ENCODE assay signal across 8 cellular contexts in genomic region chr9:111759762-111760639, GRCh38. TPM values are rescaled to one million over a fixed set of nuclear protein-coding genes. Genes with fewer than 3 reads are reported as not detected.
DNase-seq lines count a peak whose midpoint lies in the region; ATAC-seq and TF ChIP-seq lines count a peak whose summit lies in the region.

No MANE protein-coding gene starts in this region.

- no peak overlapping the region for H3K4me3 ChIP-seq in DOHH2 (ENCODE audit: low read length)

- DNase-seq in H4 (ENCODE audit: low spot score) (peak; percentile 84), NCI-H146 (lab: John Stamatoyannopoulos, UW) (peak; percentile 35), SW 1271 (lab: John Stamatoyannopoulos, UW) (peak; percentile 64 to 95), chondrocyte (ENCODE audit: low spot score) (no peak), left lobe of liver (ENCODE audit: low spot score) (no peak), NCI-H187 (lab: John Stamatoyannopoulos, UW) (no peak)
- DNase-seq in stimulated activated CD8-positive, alpha-beta memory T cell treated with anti-CD3 and anti-CD28 coated beads, Interleukin-15, amount 100 ng/mL, for 1 hour (ENCODE audit: low read depth) = peak; percentile 20

- H3K27me3 Mint-ChIP-seq in chondrocyte (ENCODE audit: low read depth) = no peaks in the 10 kb centered on the region

- no peak overlapping the region for H3K27ac ChIP-seq in DOHH2 (ENCODE audit: low read depth, low read length)

- H3K27ac Mint-ChIP-seq in chondrocyte (ENCODE audit: unreplicated experiment) = no peak overlapping the region

- H3K36me3 ChIP-seq in DOHH2 (ENCODE audit: control insufficient read depth, low read length) = no peaks in the 10 kb centered on the region

- H3K27me3 ChIP-seq in DOHH2 (ENCODE audit: control insufficient read depth, low read length) = no peaks in the 10 kb centered on the region

- H3K4me1 Mint-ChIP-seq in chondrocyte (ENCODE audit: low read depth) = peaks cover 18% of the 10 kb centered on the region

- 0 out of 2 replicates have a peak, but pooled peaks cover 3% of the 10 kb centered on the region for H3F3A ChIP-seq in DOHH2 (ENCODE audit: control insufficient read depth, insufficient read depth)

- H4K20me1 ChIP-seq in DOHH2 (ENCODE audit: control insufficient read depth, insufficient read depth, low read depth, low read length) = no peaks in the 10 kb centered on the region

- H3K79me2 ChIP-seq in DOHH2 (ENCODE audit: control insufficient read depth, low read length) = no peaks in the 10 kb centered on the region

- no peaks in the 10 kb centered on the region for H3K9me2 ChIP-seq in DOHH2 (replicated peaks; ENCODE audit: control insufficient read depth, low read length)

- H3K4me1 ChIP-seq in DOHH2 (ENCODE audit: control insufficient read depth, low read length) = no peaks in the 10 kb centered on the region

- H3K4me3 Mint-ChIP-seq in chondrocyte (ENCODE audit: unreplicated experiment) = no peak overlapping the region

- no peaks in the 10 kb centered on the region for H3K9me3 ChIP-seq in DOHH2 (ENCODE audit: control insufficient read depth, insufficient read depth, low read length)

- ATAC-seq in left lobe of liver = peak; percentile 97

- H3K36me3 Mint-ChIP-seq in chondrocyte (ENCODE audit: low read depth) = no peaks in the 10 kb centered on the region

- peak; percentile 63 for TF ChIP-seq CTCF in DOHH2 (IDR thresholded peaks at IDR 0.05; ENCODE audit: low read depth, low read length, poor library complexity, severe bottlenecking)
- TF ChIP-seq CTCF in chondrocyte (IDR thresholded peaks at IDR 0.05) = peak; percentile 93

- H3K4me2 ChIP-seq in DOHH2 (ENCODE audit: low read length) = no peak overlapping the region

- H3K9me3 Mint-ChIP-seq in chondrocyte (ENCODE audit: low read depth) = no peaks in the 10 kb centered on the region

RNA-seq across cellular contexts. Expression of gene SHOC1, which starts 34.7 kb away (rescaled TPM):
- total RNA-seq in H4 (2014; rRNA removed; shearing (Covaris generic)) = 0.94 and 1.5 TPM in 2 replicates
- total RNA-seq in chondrocyte = not detected in 3 replicates
- total RNA-seq in left lobe of liver = not detected

Comparison
In these comparisons a context has a peak if more than half of its experiments do, and no peak if none do; other contexts are left out.
1. DNase-seq: peak in H4 (single experiment), NCI-H146 (single experiment), SW 1271 (2 of 2) and stimulated activated CD8-positive, alpha-beta memory T cell treated with anti-CD3 and anti-CD28 coated beads, Interleukin-15, amount 100 ng/mL, for 1 hour (single experiment); none in chondrocyte (single experiment), left lobe of liver (single experiment) and NCI-H187 (0 of 2).